ENCODE assay signal across 11 cellular contexts in genomic region chr1:44777547-44777946, GRCh38. TPM values are rescaled to one million over a fixed set of nuclear protein-coding genes. Genes with fewer than 3 reads are reported as not detected.
DNase-seq lines count a peak whose midpoint lies in the region; ATAC-seq, FAIRE-seq and TF ChIP-seq lines count a peak whose summit lies in the region.
"Had no signal": no experiment of that assay in that cellular context is flagged by ENCODE, and none has a peak within 500 bp of the region (broad histone marks: within the 10 kb centered on the region; RNA-seq: fewer than 3 reads in every experiment).

No MANE protein-coding gene starts in this region.

- peak overlapping the region; percentile 81 for H3K27ac Mint-ChIP-seq in activated CD4-positive, alpha-beta memory T cell treated with anti-CD3 and anti-CD28 coated beads for 36 hours
- peak overlapping the region; percentile 82 for H3K27ac Mint-ChIP-seq in type B pancreatic cell

- H3K27me3 Mint-ChIP-seq in activated CD4-positive, alpha-beta memory T cell treated with anti-CD3 and anti-CD28 coated beads for 36 hours = no peaks in the 10 kb centered on the region
- no peaks in the 10 kb centered on the region for H3K27me3 Mint-ChIP-seq in type B pancreatic cell

- CTCF ChIA-PET in HepG2 (lab: Yijun Ruan, JAX; ENCODE audit: low intra/inter-chr PET ratio, low total read pairs) = no interaction called here
- CTCF ChIA-PET in activated CD4-positive, alpha-beta memory T cell treated with anti-CD3 and anti-CD28 coated beads for 36 hours (lab: Charles Lee) = no interaction called here

- no peaks in the 10 kb centered on the region for H3K9me3 ChIP-seq in HepG2 (ENCODE audit: low read length)
- no peaks in the 10 kb centered on the region for H3K9me3 ChIP-seq in right lobe of liver

- H3K9ac ChIP-seq in HepG2 (ENCODE audit: insufficient read depth, low read depth, low read length) = peak overlapping the region; percentile 91

- H3K4me3 ChIP-seq in HepG2 (replicated peaks in 1 of 3; ENCODE audit: insufficient read depth in 1 of 3, low read depth in 2 of 3, low read length in 3 of 3) = peak overlapping the region; percentile 84 to 97 (median 96); a peak in 4 of 6 replicates
- H3K4me3 ChIP-seq in right lobe of liver = no peak overlapping the region
- H3K4me3 ChIP-seq in fibroblast of the aortic adventitia (ENCODE audit: low read depth, low read length) = peak overlapping the region; percentile 88

- peaks cover 64% of the 10 kb centered on the region for H3K36me3 Mint-ChIP-seq in activated CD4-positive, alpha-beta memory T cell treated with anti-CD3 and anti-CD28 coated beads for 36 hours
- H3K36me3 Mint-ChIP-seq in type B pancreatic cell = peaks cover 34% of the 10 kb centered on the region

- H3K9me3 Mint-ChIP-seq in activated CD4-positive, alpha-beta memory T cell treated with anti-CD3 and anti-CD28 coated beads for 36 hours = no peaks in the 10 kb centered on the region
- no peaks in the 10 kb centered on the region for H3K9me3 Mint-ChIP-seq in type B pancreatic cell

- H3K4me1 Mint-ChIP-seq in activated CD4-positive, alpha-beta memory T cell treated with anti-CD3 and anti-CD28 coated beads for 36 hours (ENCODE audit: low read depth) = peaks cover 42% of the 10 kb centered on the region
- peaks cover 31% of the 10 kb centered on the region for H3K4me1 Mint-ChIP-seq in type B pancreatic cell (ENCODE audit: unreplicated experiment)

- TF ChIP-seq RAD21 in HepG2 (CRISPR knock-in tag; IDR thresholded peaks at IDR 0.05) = no peak

- POLR2A ChIA-PET in HepG2 (lab: Yijun Ruan, JAX) = interaction anchor here (0.9 to 4.0 kb wide), 6 partner anchors 11 to 47 kb away, joined by 3 to 21 read pairs (median 6); partner anchors contain the start of genes BTBD19, DYNLT4, PLK3 and RNU5D-1
- POLR2A ChIA-PET in activated CD4-positive, alpha-beta memory T cell treated with anti-CD3 and anti-CD28 coated beads for 36 hours (lab: Charles Lee) = interaction anchor here (1.0 to 5.4 kb wide), 8 partner anchors 10 to 56 kb away, joined by 3 to 70 read pairs (median 6); partner anchors contain the start of genes BEST4, BTBD19 and PLK3

- no TSS peak for BruUV-seq in HepG2 (replicated peaks; lab: Mats Ljungman, UMichigan)

- H3K27ac ChIP-seq in HepG2 (ENCODE audit: extremely low read length, insufficient read depth, low read length) (peak overlapping the region; percentile 81), right lobe of liver (no peak overlapping the region)

- H4K20me1 ChIP-seq in HepG2 (ENCODE audit: insufficient read depth, low read length) = peaks cover 36% of the 10 kb centered on the region

- H3K27me3 ChIP-seq in HepG2 (ENCODE audit: control insufficient read depth in 1 of 2, insufficient read depth in 2 of 2, low read length in 2 of 2) (no peaks in the 10 kb centered on the region; a peak in 1 of 5 replicates), right lobe of liver (no peaks in the 10 kb centered on the region)

- H3K4me3 Mint-ChIP-seq in activated CD4-positive, alpha-beta memory T cell treated with anti-CD3 and anti-CD28 coated beads for 36 hours = peak overlapping the region; percentile 83
- peak overlapping the region; percentile 97 for H3K4me3 Mint-ChIP-seq in type B pancreatic cell

- in situ Hi-C loops in HepG2 (cut with HindIII; ENCODE audit: extremely low pct_ligation_motif_present, low pct_unique_long_range_greater_than_20kb) = no loop called here

- peaks cover 12 to 24% of the 10 kb centered on the region in 2 experiments for H3K36me3 ChIP-seq in HepG2 (replicated peaks in 1 of 2; ENCODE audit: control insufficient read depth in 1 of 2, insufficient read depth in 2 of 2, low read length in 2 of 2)
- peaks cover 4 to 27% (median 14%) of the 10 kb centered on the region in 4 donors for H3K36me3 ChIP-seq in right lobe of liver

- intact Hi-C loops in HepG2 (cut with micrococcal nuclease; ENCODE audit: unreplicated experiment) (no loop called here), right lobe of liver (cut with DNase I) (no loop called here)
- intact Hi-C loops in activated CD4-positive, alpha-beta memory T cell treated with anti-CD3 and anti-CD28 coated beads for 36 hours (cut with micrococcal nuclease) = no loop called here

- WGBS in HepG2 (ENCODE audit: low lambda C conversion rate) = 93% methylated on average over 13 of the region's 14 CpGs
- whole genome bisulfite sequencing in right lobe of liver (ENCODE audit: insufficient coverage, low coverage, low lambda C conversion rate, missing lambda C conversion rate) = 60% methylated on average over 9 of the region's 14 CpGs

- peaks cover 30% of the 10 kb centered on the region for H3K4me1 ChIP-seq in HepG2 (ENCODE audit: insufficient read depth, low read length)
- peaks cover 0 to 13% (median 2%) of the 10 kb centered on the region in 4 donors for H3K4me1 ChIP-seq in right lobe of liver

- no peak for TF ChIP-seq POLR2A in HepG2 (IDR thresholded peaks at IDR 0.05; ENCODE audit: insufficient read depth in 1 of 2, low read depth in 2 of 2, low read length in 2 of 2)
- no peak for TF ChIP-seq POLR2A in right lobe of liver (IDR thresholded peaks at IDR 0.05)
- no peak; the same call in 1 of the 2 replicates for TF ChIP-seq POLR2A in GM12891 (IDR thresholded peaks at IDR 0.05; ENCODE audit: low read depth, low read length)

- peak overlapping the region; percentile 95 for H3K4me2 ChIP-seq in HepG2 (ENCODE audit: low read depth, low read length)

- H2AFZ ChIP-seq in HepG2 (ENCODE audit: low read length) = no peak overlapping the region

- H3K79me2 ChIP-seq in HepG2 (ENCODE audit: insufficient read depth, low read length) = peaks cover 35% of the 10 kb centered on the region

- no peak for TF ChIP-seq CTCF in HepG2 (CRISPR knock-in tag; IDR thresholded peaks at IDR 0.05)
- no peak for TF ChIP-seq CTCF in right lobe of liver (IDR thresholded peaks at IDR 0.05)
- TF ChIP-seq CTCF in fibroblast of the aortic adventitia (IDR thresholded peaks at IDR 0.05; ENCODE audit: insufficient read depth, low read length) = no peak
- TF ChIP-seq CTCF in type B pancreatic cell (conservative IDR thresholded peaks at IDR 0.05) = no peak

- no peak for TF ChIP-seq EP300 in HepG2 (IDR thresholded peaks at IDR 0.05; ENCODE audit: low read depth in 2 of 2, low read length in 2 of 2)
- TF ChIP-seq EP300 in HepG2 (CRISPR knock-in tag; IDR thresholded peaks at IDR 0.05; ENCODE audit: borderline replicate concordance) = no peak

- no peak for DNase-seq in HepG2 (ENCODE audit: low spot score)
- DNase-seq in right lobe of liver = no peak
- no peak for DNase-seq in activated CD4-positive, alpha-beta memory T cell treated with anti-CD3 and anti-CD28 coated beads for 36 hours
- no peak for DNase-seq in fibroblast of the aortic adventitia (ENCODE audit: low read depth)
- no peak for DNase-seq in type B pancreatic cell (ENCODE audit: extremely low spot score, unreplicated experiment)
- DNase-seq in stimulated activated naive CD4-positive, alpha-beta T cell treated with Interleukin-2 at 50 U/mL for 16 hours (lab: John Stamatoyannopoulos, UW) = no peak
- DNase-seq in GM12891 (ENCODE audit: insufficient read length, low spot score) = no peak
- DNase-seq: dermis blood vessel endothelial cell had no signal

- FAIRE-seq in HepG2 (lab: Jason Lieb, UNC) (no peak), GM12891 (lab: Jason Lieb, UNC) (no peak)

- ATAC-seq in HepG2 = no peak
- ATAC-seq in right lobe of liver = no peak
- ATAC-seq in GM19397 (IDR thresholded peaks at IDR 0.05; ENCODE audit: unreplicated experiment) = no peak

RNA-seq across cellular contexts. Expression of gene RPS8, which starts 2.2 kb away (rescaled TPM):
- total RNA-seq in HepG2 (2016; rRNA removed; fragmentation: Illumina TruSeq; extraction: Trizol) = 2,628 and 3,186 TPM in 2 replicates
- total RNA-seq in HepG2 (2016; cell fraction: cytosol; rRNA removed; fragmentation: Illumina TruSeq; extraction: Trizol; ENCODE audit: low read depth) = 4,101 and 4,477 TPM in 2 replicates
- 2,640 and 3,284 TPM in 2 replicates for total RNA-seq in HepG2 (2016; cell fraction: insoluble cytoplasmic fraction; rRNA removed; fragmentation: Illumina TruSeq; extraction: Trizol)
- total RNA-seq in HepG2 (2016; cell fraction: membrane; rRNA removed; fragmentation: Illumina TruSeq; extraction: Trizol) = 6,651 and 6,789 TPM in 2 replicates
- 904 and 1,043 TPM in 2 replicates for total RNA-seq in HepG2 (2016; cell fraction: nucleus; rRNA removed; fragmentation: Illumina TruSeq; extraction: Trizol)
- 2,639 and 2,822 TPM in 2 replicates for polyA plus RNA-seq in HepG2 (2011; rRNA removed)
- polyA plus RNA-seq in HepG2 (2011; cell fraction: cytosol; rRNA removed) = 3,216 and 3,450 TPM in 2 replicates
- polyA plus RNA-seq in HepG2 (2011; cell fraction: nucleus; rRNA removed) = 619 and 724 TPM in 2 replicates
- polyA plus RNA-seq in HepG2 (2012) = 2,913 and 3,780 TPM in 2 replicates
- 3,820 and 4,041 TPM in 2 replicates for polyA plus RNA-seq in HepG2 (2016; cell fraction: cytosol; fragmentation: Illumina TruSeq; extraction: Trizol; ENCODE audit: low read depth)
- 2,524 and 2,713 TPM in 2 replicates for polyA plus RNA-seq in HepG2 (2016; cell fraction: insoluble cytoplasmic fraction; fragmentation: Illumina TruSeq; extraction: Trizol; ENCODE audit: low read depth)
- polyA plus RNA-seq in HepG2 (2016; cell fraction: membrane; fragmentation: Illumina TruSeq; extraction: Trizol; ENCODE audit: low read depth) = 5,258 and 5,398 TPM in 2 replicates
- polyA plus RNA-seq in HepG2 (2016; cell fraction: nucleus; fragmentation: Illumina TruSeq; extraction: Trizol; ENCODE audit: insufficient read depth, low read depth) = 1,350 and 1,442 TPM in 2 replicates
- 377 and 661 TPM in 2 replicates for polyA minus RNA-seq in HepG2 (2011; rRNA and poly(A)+ RNA removed; ENCODE audit: low replicate concordance)
- polyA minus RNA-seq in HepG2 (2011; cell fraction: cytosol; rRNA and poly(A)+ RNA removed) = 497 and 522 TPM in 2 replicates
- 234 and 283 TPM in 2 replicates for polyA minus RNA-seq in HepG2 (2011; cell fraction: nucleus; rRNA and poly(A)+ RNA removed)
- total RNA-seq in right lobe of liver = 100 to 1,000 TPM; 459 to 921 (median 519) TPM
- total RNA-seq in activated CD4-positive, alpha-beta memory T cell treated with anti-CD3 and anti-CD28 coated beads for 36 hours = 1,000 to 10,000 TPM; 2,983 to 3,047 TPM
- 894 and 2,421 TPM in 2 replicates for total RNA-seq in fibroblast of the aortic adventitia (ENCODE audit: low replicate concordance)
- total RNA-seq in type B pancreatic cell (ENCODE audit: low replicate concordance) = 2,494 and 2,620 TPM in 2 replicates
- polyA plus RNA-seq in GM12891 (2012; ENCODE audit: low read depth, missing spikeins) = 4,239 TPM

RNA-seq across cellular contexts. Expression of gene BEST4, which starts 10.4 kb away (rescaled TPM):
- total RNA-seq in HepG2 (2016; rRNA removed; fragmentation: Illumina TruSeq; extraction: Trizol) (1.4 TPM in 2 replicates), right lobe of liver (under 1 TPM in 2 of 6 experiments, not detected in 4; 0.13 to 0.32 TPM), fibroblast of the aortic adventitia (ENCODE audit: low replicate concordance) (0.09 TPM in 1 of 2 replicates, not detected in the other), type B pancreatic cell (ENCODE audit: low replicate concordance) (0.48 and 0.99 TPM in 2 replicates)
- total RNA-seq in HepG2 (2016; cell fraction: cytosol; rRNA removed; fragmentation: Illumina TruSeq; extraction: Trizol; ENCODE audit: low read depth) = 0.40 and 0.62 TPM in 2 replicates
- 1.4 and 1.5 TPM in 2 replicates for total RNA-seq in HepG2 (2016; cell fraction: insoluble cytoplasmic fraction; rRNA removed; fragmentation: Illumina TruSeq; extraction: Trizol)
- total RNA-seq in HepG2 (2016; cell fraction: membrane; rRNA removed; fragmentation: Illumina TruSeq; extraction: Trizol) = 1.0 TPM in 2 replicates
- total RNA-seq in HepG2 (2016; cell fraction: nucleus; rRNA removed; fragmentation: Illumina TruSeq; extraction: Trizol) = 0.63 and 1.2 TPM in 2 replicates
- polyA plus RNA-seq in HepG2 (2011; rRNA removed) = 0.71 and 0.77 TPM in 2 replicates
- 0.91 and 1.0 TPM in 2 replicates for polyA plus RNA-seq in HepG2 (2011; cell fraction: cytosol; rRNA removed)
- 0.93 and 1.1 TPM in 2 replicates for polyA plus RNA-seq in HepG2 (2011; cell fraction: nucleus; rRNA removed)
- polyA plus RNA-seq in HepG2 (2012) = 1.1 and 1.4 TPM in 2 replicates
- polyA plus RNA-seq in HepG2 (2016; cell fraction: cytosol; fragmentation: Illumina TruSeq; extraction: Trizol; ENCODE audit: low read depth) = 0.60 and 0.74 TPM in 2 replicates
- polyA plus RNA-seq in HepG2 (2016; cell fraction: insoluble cytoplasmic fraction; fragmentation: Illumina TruSeq; extraction: Trizol; ENCODE audit: low read depth) = 2.0 TPM in 2 replicates
- 0.73 and 0.86 TPM in 2 replicates for polyA plus RNA-seq in HepG2 (2016; cell fraction: membrane; fragmentation: Illumina TruSeq; extraction: Trizol; ENCODE audit: low read depth)
- polyA plus RNA-seq in HepG2 (2016; cell fraction: nucleus; fragmentation: Illumina TruSeq; extraction: Trizol; ENCODE audit: insufficient read depth, low read depth) = 1.5 and 1.8 TPM in 2 replicates
- polyA minus RNA-seq in HepG2 (2011; rRNA and poly(A)+ RNA removed; ENCODE audit: low replicate concordance) = 0.26 and 0.35 TPM in 2 replicates
- 0.59 and 0.62 TPM in 2 replicates for polyA minus RNA-seq in HepG2 (2011; cell fraction: cytosol; rRNA and poly(A)+ RNA removed)
- 0.25 and 0.52 TPM in 2 replicates for polyA minus RNA-seq in HepG2 (2011; cell fraction: nucleus; rRNA and poly(A)+ RNA removed)
- 1 to 10 TPM; 1.1 to 1.3 TPM for total RNA-seq in activated CD4-positive, alpha-beta memory T cell treated with anti-CD3 and anti-CD28 coated beads for 36 hours
- 1.7 TPM for polyA plus RNA-seq in GM12891 (2012; ENCODE audit: low read depth, missing spikeins)
- total RNA-seq: Daoy, dermis blood vessel endothelial cell, HT1080 had no signal

RNA-seq across cellular contexts. Expression of gene PLK3, which starts 22.6 kb away (rescaled TPM):
- total RNA-seq in HepG2 (2016; rRNA removed; fragmentation: Illumina TruSeq; extraction: Trizol) = 4.5 and 9.8 TPM in 2 replicates
- total RNA-seq in HepG2 (2016; cell fraction: cytosol; rRNA removed; fragmentation: Illumina TruSeq; extraction: Trizol; ENCODE audit: low read depth) = 10.4 and 10.6 TPM in 2 replicates
- 3.0 and 11.4 TPM in 2 replicates for total RNA-seq in HepG2 (2016; cell fraction: insoluble cytoplasmic fraction; rRNA removed; fragmentation: Illumina TruSeq; extraction: Trizol)
- 7.7 and 8.3 TPM in 2 replicates for total RNA-seq in HepG2 (2016; cell fraction: membrane; rRNA removed; fragmentation: Illumina TruSeq; extraction: Trizol)
- 14.5 and 18.3 TPM in 2 replicates for total RNA-seq in HepG2 (2016; cell fraction: nucleus; rRNA removed; fragmentation: Illumina TruSeq; extraction: Trizol)
- 16.9 and 23.4 TPM in 2 replicates for polyA plus RNA-seq in HepG2 (2011; rRNA removed)
- 7.7 and 8.3 TPM in 2 replicates for polyA plus RNA-seq in HepG2 (2011; cell fraction: cytosol; rRNA removed)
- polyA plus RNA-seq in HepG2 (2011; cell fraction: nucleus; rRNA removed) = 101 and 106 TPM in 2 replicates
- 4.3 and 8.5 TPM in 2 replicates for polyA plus RNA-seq in HepG2 (2012)
- 2.2 and 2.4 TPM in 2 replicates for polyA plus RNA-seq in HepG2 (2016; cell fraction: cytosol; fragmentation: Illumina TruSeq; extraction: Trizol; ENCODE audit: low read depth)
- 5.2 and 6.6 TPM in 2 replicates for polyA plus RNA-seq in HepG2 (2016; cell fraction: insoluble cytoplasmic fraction; fragmentation: Illumina TruSeq; extraction: Trizol; ENCODE audit: low read depth)
- polyA plus RNA-seq in HepG2 (2016; cell fraction: membrane; fragmentation: Illumina TruSeq; extraction: Trizol; ENCODE audit: low read depth) = 3.1 and 3.6 TPM in 2 replicates
- polyA plus RNA-seq in HepG2 (2016; cell fraction: nucleus; fragmentation: Illumina TruSeq; extraction: Trizol; ENCODE audit: insufficient read depth, low read depth) = 41.8 and 43.4 TPM in 2 replicates
- polyA minus RNA-seq in HepG2 (2011; rRNA and poly(A)+ RNA removed; ENCODE audit: low replicate concordance) = 10.1 and 27.4 TPM in 2 replicates
- 5.1 and 11.4 TPM in 2 replicates for polyA minus RNA-seq in HepG2 (2011; cell fraction: cytosol; rRNA and poly(A)+ RNA removed)
- 37.5 and 48.6 TPM in 2 replicates for polyA minus RNA-seq in HepG2 (2011; cell fraction: nucleus; rRNA and poly(A)+ RNA removed)
- total RNA-seq in right lobe of liver = 1 to 10 TPM; 1.8 to 5.3 (median 3.6) TPM
- total RNA-seq in activated CD4-positive, alpha-beta memory T cell treated with anti-CD3 and anti-CD28 coated beads for 36 hours = 10 to 100 TPM; 80.2 to 87.9 TPM
- total RNA-seq in fibroblast of the aortic adventitia (ENCODE audit: low replicate concordance) = 28.8 and 36.1 TPM in 2 replicates
- 18.5 and 39.1 TPM in 2 replicates for total RNA-seq in type B pancreatic cell (ENCODE audit: low replicate concordance)
- polyA plus RNA-seq in GM12891 (2012; ENCODE audit: low read depth, missing spikeins) = 16.7 TPM

RNA-seq across cellular contexts. Expression of gene DYNLT4, which starts 29.6 kb away (rescaled TPM):
- total RNA-seq in HepG2 (2016; rRNA removed; fragmentation: Illumina TruSeq; extraction: Trizol) (0.77 TPM in 1 of 2 replicates, not detected in the other), right lobe of liver (under 1 TPM in 1 of 6 experiments, not detected in 5; 0.26 TPM), fibroblast of the aortic adventitia (ENCODE audit: low replicate concordance) (1.2 TPM in 1 of 2 replicates, not detected in the other), type B pancreatic cell (ENCODE audit: low replicate concordance) (1.1 TPM in 1 of 2 replicates, not detected in the other)
- 0.91 and 2.1 TPM in 2 replicates for total RNA-seq in HepG2 (2016; cell fraction: cytosol; rRNA removed; fragmentation: Illumina TruSeq; extraction: Trizol; ENCODE audit: low read depth)
- 0.93 TPM in 1 of 2 replicates, not detected in the other for total RNA-seq in HepG2 (2016; cell fraction: insoluble cytoplasmic fraction; rRNA removed; fragmentation: Illumina TruSeq; extraction: Trizol)
- total RNA-seq in HepG2 (2016; cell fraction: membrane; rRNA removed; fragmentation: Illumina TruSeq; extraction: Trizol) = 2.0 and 2.1 TPM in 2 replicates
- 0.91 and 2.1 TPM in 2 replicates for total RNA-seq in HepG2 (2016; cell fraction: nucleus; rRNA removed; fragmentation: Illumina TruSeq; extraction: Trizol)
- not detected in 2 replicates for polyA plus RNA-seq in HepG2 (2011; rRNA removed)
- polyA plus RNA-seq in HepG2 (2011; cell fraction: cytosol; rRNA removed) = 0.25 TPM in 1 of 2 replicates, not detected in the other
- 0.55 and 1.4 TPM in 2 replicates for polyA plus RNA-seq in HepG2 (2011; cell fraction: nucleus; rRNA removed)
- polyA plus RNA-seq in HepG2 (2012) = not detected in 2 replicates
- not detected in 2 replicates for polyA plus RNA-seq in HepG2 (2016; cell fraction: cytosol; fragmentation: Illumina TruSeq; extraction: Trizol; ENCODE audit: low read depth)
- polyA plus RNA-seq in HepG2 (2016; cell fraction: insoluble cytoplasmic fraction; fragmentation: Illumina TruSeq; extraction: Trizol; ENCODE audit: low read depth) = not detected in 2 replicates
- polyA plus RNA-seq in HepG2 (2016; cell fraction: membrane; fragmentation: Illumina TruSeq; extraction: Trizol; ENCODE audit: low read depth) = not detected in 2 replicates
- not detected in 2 replicates for polyA plus RNA-seq in HepG2 (2016; cell fraction: nucleus; fragmentation: Illumina TruSeq; extraction: Trizol; ENCODE audit: insufficient read depth, low read depth)
- polyA minus RNA-seq in HepG2 (2011; rRNA and poly(A)+ RNA removed; ENCODE audit: low replicate concordance) = 3.7 TPM in 1 of 2 replicates, not detected in the other
- polyA minus RNA-seq in HepG2 (2011; cell fraction: cytosol; rRNA and poly(A)+ RNA removed) = 0.88 TPM in 1 of 2 replicates, not detected in the other
- polyA minus RNA-seq in HepG2 (2011; cell fraction: nucleus; rRNA and poly(A)+ RNA removed) = 3.4 and 10.9 TPM in 2 replicates
- total RNA-seq in activated CD4-positive, alpha-beta memory T cell treated with anti-CD3 and anti-CD28 coated beads for 36 hours = under 1 TPM; 0.40 to 0.41 TPM
- polyA plus RNA-seq in GM12891 (2012; ENCODE audit: low read depth, missing spikeins) = 0.17 TPM
- total RNA-seq: Daoy, dermis blood vessel endothelial cell, HT1080 had no signal

RNA-seq across cellular contexts. Expression of gene BTBD19, which starts 30.8 kb away (rescaled TPM):
- total RNA-seq in HepG2 (2016; rRNA removed; fragmentation: Illumina TruSeq; extraction: Trizol) (1.0 and 2.7 TPM in 2 replicates), right lobe of liver (1 to 10 TPM; 2.6 to 7.5 (median 5.3) TPM), fibroblast of the aortic adventitia (ENCODE audit: low replicate concordance) (5.2 and 5.4 TPM in 2 replicates), type B pancreatic cell (ENCODE audit: low replicate concordance) (7.0 and 10.3 TPM in 2 replicates)
- 0.51 and 0.97 TPM in 2 replicates for total RNA-seq in HepG2 (2016; cell fraction: cytosol; rRNA removed; fragmentation: Illumina TruSeq; extraction: Trizol; ENCODE audit: low read depth)
- 0.62 and 3.0 TPM in 2 replicates for total RNA-seq in HepG2 (2016; cell fraction: insoluble cytoplasmic fraction; rRNA removed; fragmentation: Illumina TruSeq; extraction: Trizol)
- total RNA-seq in HepG2 (2016; cell fraction: membrane; rRNA removed; fragmentation: Illumina TruSeq; extraction: Trizol) = 0.87 and 1.1 TPM in 2 replicates
- total RNA-seq in HepG2 (2016; cell fraction: nucleus; rRNA removed; fragmentation: Illumina TruSeq; extraction: Trizol) = 3.1 and 5.3 TPM in 2 replicates
- 6.7 and 8.8 TPM in 2 replicates for polyA plus RNA-seq in HepG2 (2011; rRNA removed)
- polyA plus RNA-seq in HepG2 (2011; cell fraction: cytosol; rRNA removed) = 1.8 and 2.0 TPM in 2 replicates
- polyA plus RNA-seq in HepG2 (2011; cell fraction: nucleus; rRNA removed) = 38.3 and 42.2 TPM in 2 replicates
- 2.6 and 2.7 TPM in 2 replicates for polyA plus RNA-seq in HepG2 (2012)
- 0.37 and 0.49 TPM in 2 replicates for polyA plus RNA-seq in HepG2 (2016; cell fraction: cytosol; fragmentation: Illumina TruSeq; extraction: Trizol; ENCODE audit: low read depth)
- 0.70 and 1.9 TPM in 2 replicates for polyA plus RNA-seq in HepG2 (2016; cell fraction: insoluble cytoplasmic fraction; fragmentation: Illumina TruSeq; extraction: Trizol; ENCODE audit: low read depth)
- polyA plus RNA-seq in HepG2 (2016; cell fraction: membrane; fragmentation: Illumina TruSeq; extraction: Trizol; ENCODE audit: low read depth) = 0.30 and 0.79 TPM in 2 replicates
- 10.8 and 15.7 TPM in 2 replicates for polyA plus RNA-seq in HepG2 (2016; cell fraction: nucleus; fragmentation: Illumina TruSeq; extraction: Trizol; ENCODE audit: insufficient read depth, low read depth)
- 1.2 and 11.3 TPM in 2 replicates for polyA minus RNA-seq in HepG2 (2011; rRNA and poly(A)+ RNA removed; ENCODE audit: low replicate concordance)
- polyA minus RNA-seq in HepG2 (2011; cell fraction: cytosol; rRNA and poly(A)+ RNA removed) = 1.8 and 2.0 TPM in 2 replicates
- 12.0 and 16.5 TPM in 2 replicates for polyA minus RNA-seq in HepG2 (2011; cell fraction: nucleus; rRNA and poly(A)+ RNA removed)
- total RNA-seq in activated CD4-positive, alpha-beta memory T cell treated with anti-CD3 and anti-CD28 coated beads for 36 hours = 10 to 100 TPM; 35.2 to 38.6 TPM
- 1.6 TPM for polyA plus RNA-seq in GM12891 (2012; ENCODE audit: low read depth, missing spikeins)

Comparison
In these comparisons a context has a peak if more than half of its experiments do, and no peak if none do; other contexts are left out.
1. H3K4me3 ChIP-seq: peak in HepG2 (3 of 3) and fibroblast of the aortic adventitia (single experiment); none in right lobe of liver (0 of 3).